8 cellular contexts compared by ENCODE assay signal in the genomic region with DNA sequence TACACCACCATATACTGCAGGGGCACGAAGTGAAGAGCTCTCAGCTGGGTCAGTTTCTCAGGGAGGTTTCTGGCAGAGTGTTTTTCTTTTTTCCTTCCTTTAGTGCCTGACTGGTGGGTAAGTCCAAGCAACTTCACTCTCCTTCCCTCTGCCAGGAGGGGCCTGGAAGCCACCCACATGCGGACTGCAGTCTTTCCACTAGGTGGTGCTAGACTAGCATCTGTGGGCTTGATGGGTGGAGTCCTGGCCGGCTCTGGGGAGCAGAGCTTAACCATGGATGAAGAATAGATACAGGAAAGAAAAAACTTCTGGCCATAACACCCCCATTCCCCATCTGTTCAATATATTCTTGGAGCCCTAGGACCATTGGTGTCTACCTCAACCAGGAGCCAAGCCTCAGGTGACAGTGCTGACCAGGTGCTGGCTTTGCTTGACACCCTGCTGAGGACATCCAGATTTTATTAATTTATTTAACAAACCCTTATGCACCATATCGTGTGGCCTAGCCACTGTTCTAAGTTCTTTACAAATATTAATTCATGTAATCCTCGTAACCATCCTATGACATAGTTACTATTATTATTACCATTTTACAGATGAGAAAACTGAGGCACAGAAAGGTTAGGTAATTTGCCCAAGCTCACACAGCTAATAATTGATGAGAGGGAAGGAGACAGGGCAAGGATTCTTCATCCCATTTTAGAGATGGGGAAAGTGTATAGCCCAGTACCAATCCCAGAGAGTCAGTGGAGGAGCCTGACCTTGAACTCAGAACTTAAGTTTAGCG.
DNase-seq lines count a peak whose midpoint lies in the region; ATAC-seq and TF ChIP-seq lines count a peak whose summit lies in the region.

No MANE protein-coding gene starts in this region.

- POLR2A ChIA-PET in Panc1 (lab: Charles Lee): no interaction called here

- H3K36me3 ChIP-seq in Panc1 (ENCODE audit: control insufficient read depth, insufficient read depth, low read length) (no peaks in the 10 kb centered on the region), kidney epithelial cell (ENCODE audit: control insufficient read depth, insufficient read depth, low read length) (no peaks in the 10 kb centered on the region)

- no peaks in the 10 kb centered on the region for H3K9me3 ChIP-seq in Panc1 (ENCODE audit: control insufficient read depth, insufficient read depth, low read depth, low read length)

- in situ Hi-C loops in Panc1 (cut with HindIII; ENCODE audit: low pct_unique_long_range_greater_than_20kb, low sequenced_read_pairs) (no loop called here), astrocyte of the spinal cord (cut with HindIII; ENCODE audit: low sequenced_read_pairs) (no loop called here)

- DNase-seq in SIG-M5 treated with dmso at 0.1 percent for 504 hours (lab: John Stamatoyannopoulos, UW; ENCODE audit: unreplicated experiment): peak; percentile 58
- no peak for DNase-seq in SIG-M5 (lab: John Stamatoyannopoulos, UW)
- DNase-seq in LNCaP clone FGC (ENCODE audit: low read depth): peak; percentile 10
- DNase-seq in Panc1 (ENCODE audit: low read depth, low spot score): peak; percentile 25
- peak; percentile 5 for DNase-seq in astrocyte of the spinal cord (ENCODE audit: low read depth, low spot score)
- no peak for DNase-seq in kidney epithelial cell (ENCODE audit: low read depth)
- DNase-seq in stimulated activated CD8-positive, alpha-beta memory T cell treated with anti-CD3 and anti-CD28 coated beads, Interleukin-4, amount 100 ng/mL, for 24 hours (ENCODE audit: low read depth): peak; percentile 7

- intact Hi-C loops in Panc1 (cut with micrococcal nuclease; ENCODE audit: unreplicated experiment): no loop called here

- H3K27me3 ChIP-seq in Panc1 (ENCODE audit: control insufficient read depth, insufficient read depth, low read length) (peaks cover 5% of the 10 kb centered on the region), kidney epithelial cell (ENCODE audit: control insufficient read depth, insufficient read depth, low read length) (peaks cover 5% of the 10 kb centered on the region)

- H3K27ac ChIP-seq in Panc1 (ENCODE audit: low read length): no peak overlapping the region

- H3K4me3 ChIP-seq in LNCaP clone FGC (ENCODE audit: low read depth, low read length): no peak overlapping the region
- no peak overlapping the region for H3K4me3 ChIP-seq in Panc1 (ENCODE audit: low read depth in 2 of 2, low read length in 2 of 2)
- H3K4me3 ChIP-seq in astrocyte of the spinal cord (ENCODE audit: low read depth, low read length): no peak overlapping the region
- no peak overlapping the region for H3K4me3 ChIP-seq in kidney epithelial cell (ENCODE audit: low read depth, low read length)

- CTCF ChIA-PET in Panc1 (lab: Charles Lee): interaction anchor here (0.6 to 1.4 kb wide), 2 partner anchors 93 to 713 kb away, joined by 3 read pairs; no protein-coding TSS in a partner anchor

- ATAC-seq in Panc1 (peak; percentile 90), GM18909 (IDR thresholded peaks at IDR 0.05; ENCODE audit: poor library complexity, unreplicated experiment) (no peak)

- TF ChIP-seq CTCF in LNCaP clone FGC (IDR thresholded peaks at IDR 0.05; ENCODE audit: control insufficient read depth, extremely low read depth, insufficient read depth) (peak; percentile 91), Panc1 (IDR thresholded peaks at IDR 0.05) (peak; percentile 88), astrocyte of the spinal cord (IDR thresholded peaks at IDR 0.05; ENCODE audit: low read depth, low read length) (peak; percentile 63), kidney epithelial cell (IDR thresholded peaks at IDR 0.05; ENCODE audit: insufficient read depth, low read length, poor library complexity, severe bottlenecking) (peak; percentile 60)

- BruUV-seq in Panc1 (replicated peaks; lab: Mats Ljungman, UMichigan): no TSS peak

- H3K4me1 ChIP-seq in Panc1 (ENCODE audit: control insufficient read depth, insufficient read depth, low read length): no peaks in the 10 kb centered on the region

Comparison
In these comparisons a context has a peak if more than half of its experiments do, and no peak if none do; other contexts are left out.
1. DNase-seq: peak in SIG-M5 treated with dmso at 0.1 percent for 504 hours (single experiment), LNCaP clone FGC (single experiment), Panc1 (single experiment), astrocyte of the spinal cord (single experiment) and stimulated activated CD8-positive, alpha-beta memory T cell treated with anti-CD3 and anti-CD28 coated beads, Interleukin-4, amount 100 ng/mL, for 24 hours (single experiment); none in SIG-M5 (single experiment) and kidney epithelial cell (single experiment).
2. Peak in every context shown above with its lines, with median percentiles within 50 percentile points of each other: CTCF ChIP-seq.